Comparison of ENCODE assay signal across 20 cellular contexts in genomic region chr21:31895069-31895851, GRCh38. TPM values are rescaled to one million over a fixed set of nuclear protein-coding genes. Genes with fewer than 3 reads are reported as not detected.
A peak's percentile ranks its signal among the peaks of the same experiment; 100 is the strongest.
DNase-seq lines count a peak whose midpoint lies in the region; ATAC-seq and TF ChIP-seq lines count a peak whose summit lies in the region.
"Had no signal": no experiment of that assay in that cellular context is flagged by ENCODE, and none has a peak within 500 bp of the region (broad histone marks: within the 10 kb centered on the region; RNA-seq: fewer than 3 reads in every experiment).

No MANE protein-coding gene starts in this region.

- H3K4me1 ChIP-seq in ES-I3 (ENCODE audit: insufficient read depth, low read length) (peaks cover 31% of the 10 kb centered on the region), HUES64 (ENCODE audit: insufficient read depth, low read length) (peaks cover 34% of the 10 kb centered on the region), mesenchymal stem cell (ENCODE audit: control insufficient read depth, insufficient read depth, low read depth, low read length) (peaks cover 1% of the 10 kb centered on the region), psoas muscle (no peaks in the 10 kb centered on the region)
- H3K4me1 ChIP-seq: lower lobe of right lung had no signal

- H2BK12ac ChIP-seq in mesenchymal stem cell (ENCODE audit: low read length in 2 of 2), result no peak overlapping the region

- POLR2A ChIA-PET in naive thymus-derived CD8-positive, alpha-beta T cell (lab: Charles Lee), result no interaction called here

- peak; percentile 37 for DNase-seq in mesenchymal stem cell
- no peak for DNase-seq in psoas muscle
- no peak for DNase-seq in naive thymus-derived CD8-positive, alpha-beta T cell
- no peak for DNase-seq in medulla oblongata (ENCODE audit: extremely low spot score)
- DNase-seq: activated naive CD4-positive, alpha-beta T cell treated with anti-CD3 and anti-CD28 coated beads, Interleukin-2, amount 10 ng/mL, durations not matched to agents 7 days and 5 days; anterior cingulate cortex; foreskin keratinocyte; GF-D8; hypothalamus; lower lobe of right lung; natural killer cell; NCI-H1105; NCI-H2029 treated with DMSO at 0.1 percent for 48 hours; NCI-H345; SIG-M5; T-helper 1 cell had no signal

- no peak overlapping the region for H2BK15ac ChIP-seq in mesenchymal stem cell (ENCODE audit: low read depth, poor library complexity, severe bottlenecking)

- H2BK5ac ChIP-seq in mesenchymal stem cell (ENCODE audit: low read depth, low read length, poor library complexity, severe bottlenecking), result no peak overlapping the region

- TF ChIP-seq CTCF in psoas muscle (IDR thresholded peaks at IDR 0.05), result no peak

- H2AFZ ChIP-seq in mesenchymal stem cell (ENCODE audit: low read depth, low read length), result no peak overlapping the region

- H3K9me3 Mint-ChIP-seq in naive thymus-derived CD8-positive, alpha-beta T cell, result peaks cover 0 to 11% (median 0%) of the 10 kb centered on the region in 9 donors
- H3K9me3 Mint-ChIP-seq: natural killer cell had no signal

- H4K8ac ChIP-seq in mesenchymal stem cell (ENCODE audit: low read length), result no peak overlapping the region

- H3K9ac ChIP-seq in ES-I3 (ENCODE audit: low read depth, low read length) (0 out of 2 replicates have a peak overlapping the region, but pooled peaks have one; percentile 6), HUES64 (ENCODE audit: low read depth, low read length) (no peak overlapping the region), mesenchymal stem cell (ENCODE audit: low read length) (no peak overlapping the region)

- H3K4me1 Mint-ChIP-seq in naive thymus-derived CD8-positive, alpha-beta T cell, result peaks cover 6 to 24% (median 20%) of the 10 kb centered on the region in 4 donors
- H3K4me1 Mint-ChIP-seq: natural killer cell had no signal

- no peaks in the 10 kb centered on the region for H3K79me1 ChIP-seq in mesenchymal stem cell (replicated peaks; ENCODE audit: low read length, poor library complexity, severe bottlenecking)

- H3K27me3 ChIP-seq in HUES64 (ENCODE audit: insufficient read depth, low read length), result no peaks in the 10 kb centered on the region
- no peaks in the 10 kb centered on the region for H3K27me3 ChIP-seq in mesenchymal stem cell (ENCODE audit: control insufficient read depth in 1 of 2, insufficient read depth in 1 of 2, low read length in 2 of 2)
- H3K27me3 ChIP-seq in psoas muscle (ENCODE audit: insufficient read depth in 3 of 3, low read length in 2 of 3), result no peaks in the 10 kb centered on the region
- H3K27me3 ChIP-seq: foreskin keratinocyte had no signal

- H3K4ac ChIP-seq in mesenchymal stem cell (ENCODE audit: low read depth in 1 of 2, low read length in 2 of 2), result no peak overlapping the region

- H3K4me3 ChIP-seq in HUES64 (ENCODE audit: low read length) (no peak overlapping the region), mesenchymal stem cell (ENCODE audit: insufficient read depth in 1 of 2, low read depth in 1 of 2, low read length in 2 of 2) (no peak overlapping the region), psoas muscle (no peak overlapping the region)
- H3K4me3 ChIP-seq: lower lobe of right lung had no signal

- 84% methylated on average over 6 of the region's 6 CpGs for WGBS in HUES64
- WGBS in mesenchymal stem cell, result 23% methylated on average over 6 of the region's 6 CpGs
- WGBS in psoas muscle, 3 donors, result 39 to 48% (median 43%) methylated on average over 6 of the region's 6 CpGs

- H3K36me3 Mint-ChIP-seq in naive thymus-derived CD8-positive, alpha-beta T cell, result peaks cover 0 to 2% (median 0%) of the 10 kb centered on the region in 3 donors
- H3K36me3 Mint-ChIP-seq: activated naive CD4-positive, alpha-beta T cell treated with anti-CD3 and anti-CD28 coated beads, Interleukin-2, amount 10 ng/mL, durations not matched to agents 7 days and 5 days; natural killer cell had no signal

- no peaks in the 10 kb centered on the region for H3K9me3 ChIP-seq in ES-I3 (ENCODE audit: control insufficient read depth, insufficient read depth, low read length)
- H3K9me3 ChIP-seq in HUES64 (ENCODE audit: insufficient read depth, low read depth, low read length), result no peaks in the 10 kb centered on the region
- no peaks in the 10 kb centered on the region for H3K9me3 ChIP-seq in mesenchymal stem cell (ENCODE audit: control insufficient read depth, low read length)
- H3K9me3 ChIP-seq in psoas muscle, result no peaks in the 10 kb centered on the region
- H3K9me3 ChIP-seq: lower lobe of right lung had no signal

- H3K27ac ChIP-seq in HUES64 (ENCODE audit: low read depth, low read length), result 0 out of 2 replicates have a peak overlapping the region, but pooled peaks have one; percentile 24
- no peak overlapping the region for H3K27ac ChIP-seq in mesenchymal stem cell (ENCODE audit: low read length, poor library complexity, severe bottlenecking)
- H3K27ac ChIP-seq in psoas muscle, result no peak overlapping the region
- H3K27ac ChIP-seq: epithelial cell of prostate, foreskin keratinocyte, lower lobe of right lung had no signal

- H4K91ac ChIP-seq in mesenchymal stem cell (ENCODE audit: low read length), result no peak overlapping the region

- no peak overlapping the region for H3K23ac ChIP-seq in mesenchymal stem cell (ENCODE audit: low read length in 2 of 2)

- H3K4me3 Mint-ChIP-seq in naive thymus-derived CD8-positive, alpha-beta T cell, result no peak overlapping the region
- H3K4me3 Mint-ChIP-seq: activated naive CD4-positive, alpha-beta T cell treated with anti-CD3 and anti-CD28 coated beads, Interleukin-2, amount 10 ng/mL, durations not matched to agents 7 days and 5 days; natural killer cell had no signal

- ATAC-seq in psoas muscle (peak in 3 of 4 donors; percentile 19 to 54 (median 28)), SK-N-SH treated with all-trans-retinoic acid at 6 μM for 48 hours (no peak)
- ATAC-seq in naive thymus-derived CD8-positive, alpha-beta T cell, result no peak
- ATAC-seq: foreskin keratinocyte, natural killer cell had no signal

- H3K4me2 ChIP-seq in mesenchymal stem cell (ENCODE audit: low read length, poor library complexity, severe bottlenecking), result no peak overlapping the region

- H3K27ac Mint-ChIP-seq in naive thymus-derived CD8-positive, alpha-beta T cell, result peak overlapping the region in 2 of 10 donors; percentile 12 to 34
- H3K27ac Mint-ChIP-seq: activated naive CD4-positive, alpha-beta T cell treated with anti-CD3 and anti-CD28 coated beads, Interleukin-2, amount 10 ng/mL, durations not matched to agents 7 days and 5 days; natural killer cell had no signal

- H2BK120ac ChIP-seq in mesenchymal stem cell (ENCODE audit: low read depth, low read length), result no peak overlapping the region

- peaks cover 0 to 9% (median 6%) of the 10 kb centered on the region in 5 donors for H3K27me3 Mint-ChIP-seq in naive thymus-derived CD8-positive, alpha-beta T cell

- H3K36me3 ChIP-seq in ES-I3 (ENCODE audit: insufficient read depth, low read length), result no peaks in the 10 kb centered on the region
- no peaks in the 10 kb centered on the region for H3K36me3 ChIP-seq in HUES64 (ENCODE audit: insufficient read depth, low read length)
- no peaks in the 10 kb centered on the region for H3K36me3 ChIP-seq in mesenchymal stem cell (ENCODE audit: control insufficient read depth in 1 of 2, insufficient read depth in 2 of 2, low read depth in 1 of 2, low read length in 2 of 2)
- no peaks in the 10 kb centered on the region for H3K36me3 ChIP-seq in psoas muscle (ENCODE audit: insufficient read depth in 1 of 2, low read depth in 1 of 2)
- H3K36me3 ChIP-seq: lower lobe of right lung had no signal

- no peak overlapping the region for H2AK5ac ChIP-seq in mesenchymal stem cell (ENCODE audit: low read length, severe bottlenecking)

- intact Hi-C loops in psoas muscle (cut with DNase I), result no loop called here

- no peak overlapping the region for H3K18ac ChIP-seq in mesenchymal stem cell (ENCODE audit: low read depth in 1 of 2, low read length in 2 of 2)

- no peak overlapping the region for H3K14ac ChIP-seq in mesenchymal stem cell (ENCODE audit: low read length in 2 of 2)

TF ChIP-seq in SK-N-SH treated with all-trans-retinoic acid at 6 μM for 48 hours, 23 proteins besides CTCF, POLR2A, EP300 and RAD21 (continues in another document):
- TF ChIP-seq GLIS3 (CRISPR knock-in tag; IDR thresholded peaks at IDR 0.05), result no peak
- TF ChIP-seq ZNF8 (CRISPR knock-in tag; IDR thresholded peaks at IDR 0.05), result no peak
- TF ChIP-seq, protein P1, sequence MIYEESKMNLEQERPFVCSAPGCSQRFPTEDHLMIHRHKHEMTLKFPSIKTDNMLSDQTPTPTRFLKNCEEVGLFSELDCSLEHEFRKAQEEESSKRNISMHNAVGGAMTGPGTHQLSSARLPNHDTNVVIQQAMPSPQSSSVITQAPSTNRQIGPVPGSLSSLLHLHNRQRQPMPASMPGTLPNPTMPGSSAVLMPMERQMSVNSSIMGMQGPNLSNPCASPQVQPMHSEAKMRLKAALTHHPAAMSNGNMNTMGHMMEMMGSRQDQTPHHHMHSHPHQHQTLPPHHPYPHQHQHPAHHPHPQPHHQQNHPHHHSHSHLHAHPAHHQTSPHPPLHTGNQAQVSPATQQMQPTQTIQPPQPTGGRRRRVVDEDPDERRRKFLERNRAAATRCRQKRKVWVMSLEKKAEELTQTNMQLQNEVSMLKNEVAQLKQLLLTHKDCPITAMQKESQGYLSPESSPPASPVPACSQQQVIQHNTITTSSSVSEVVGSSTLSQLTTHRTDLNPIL (CRISPR knock-in tag; IDR thresholded peaks at IDR 0.05; ENCODE audit: low read depth), result no peak
- TF ChIP-seq TOX (CRISPR knock-in tag; IDR thresholded peaks at IDR 0.05; ENCODE audit: borderline replicate concordance), result no peak

RNA-seq across cellular contexts. Expression of gene HUNK, which starts 22.4 kb away (rescaled TPM):
- polyA plus RNA-seq in HUES64 (2013, experiment 1 of 2), result 5.5 TPM
- polyA plus RNA-seq in HUES64 (2013, experiment 2 of 2), result 6.5 TPM
- polyA plus RNA-seq in mesenchymal stem cell (2013, experiment 1 of 2), result 0.46 TPM
- polyA plus RNA-seq in mesenchymal stem cell (2013, experiment 2 of 2), result 0.52 TPM
- under 1 TPM; 0.10 to 0.54 (median 0.15) TPM for total RNA-seq in psoas muscle
- under 1 TPM; 0.03 to 0.06 (median 0.05) TPM for polyA plus RNA-seq in psoas muscle
- total RNA-seq in naive thymus-derived CD8-positive, alpha-beta T cell, result under 1 TPM; 0.23 to 0.74 TPM
- under 1 TPM in 1 of 3 donors, not detected in 2; 0.05 TPM for polyA plus RNA-seq in naive thymus-derived CD8-positive, alpha-beta T cell
- total RNA-seq: natural killer cell had no signal

Comparison
In these comparisons a context has a peak if more than half of its experiments do, and no peak if none do; other contexts are left out.
1. ATAC-seq: peak in psoas muscle (3 of 4); none in naive thymus-derived CD8-positive, alpha-beta T cell (0 of 2) and SK-N-SH treated with all-trans-retinoic acid at 6 μM for 48 hours (single experiment).